In genomic region chr7:106099539-106099938, GRCh38 we compare ENCODE assay signal across 3 cellular contexts.
A peak's percentile ranks its signal among the peaks of the same experiment; 100 is the strongest.
TF ChIP-seq lines count a peak whose summit lies in the region.

No MANE protein-coding gene starts in this region.

TF ChIP-seq in liver, 16 proteins besides CTCF, POLR2A, EP300 and RAD21:
- TF ChIP-seq HNF4G (IDR thresholded peaks at IDR 0.05) (no peak), RXRA (IDR thresholded peaks at IDR 0.05) (no peak), YY1 (IDR thresholded peaks at IDR 0.05) (no peak), JUND (IDR thresholded peaks at IDR 0.05) (no peak), SP1 (IDR thresholded peaks at IDR 0.05) (no peak), TAF1 (conservative IDR thresholded peaks at IDR 0.05) (no peak), FOXA1 (IDR thresholded peaks at IDR 0.05) (no peak), ZBTB33 (IDR thresholded peaks at IDR 0.05) (no peak)
- TF ChIP-seq, protein P1, sequence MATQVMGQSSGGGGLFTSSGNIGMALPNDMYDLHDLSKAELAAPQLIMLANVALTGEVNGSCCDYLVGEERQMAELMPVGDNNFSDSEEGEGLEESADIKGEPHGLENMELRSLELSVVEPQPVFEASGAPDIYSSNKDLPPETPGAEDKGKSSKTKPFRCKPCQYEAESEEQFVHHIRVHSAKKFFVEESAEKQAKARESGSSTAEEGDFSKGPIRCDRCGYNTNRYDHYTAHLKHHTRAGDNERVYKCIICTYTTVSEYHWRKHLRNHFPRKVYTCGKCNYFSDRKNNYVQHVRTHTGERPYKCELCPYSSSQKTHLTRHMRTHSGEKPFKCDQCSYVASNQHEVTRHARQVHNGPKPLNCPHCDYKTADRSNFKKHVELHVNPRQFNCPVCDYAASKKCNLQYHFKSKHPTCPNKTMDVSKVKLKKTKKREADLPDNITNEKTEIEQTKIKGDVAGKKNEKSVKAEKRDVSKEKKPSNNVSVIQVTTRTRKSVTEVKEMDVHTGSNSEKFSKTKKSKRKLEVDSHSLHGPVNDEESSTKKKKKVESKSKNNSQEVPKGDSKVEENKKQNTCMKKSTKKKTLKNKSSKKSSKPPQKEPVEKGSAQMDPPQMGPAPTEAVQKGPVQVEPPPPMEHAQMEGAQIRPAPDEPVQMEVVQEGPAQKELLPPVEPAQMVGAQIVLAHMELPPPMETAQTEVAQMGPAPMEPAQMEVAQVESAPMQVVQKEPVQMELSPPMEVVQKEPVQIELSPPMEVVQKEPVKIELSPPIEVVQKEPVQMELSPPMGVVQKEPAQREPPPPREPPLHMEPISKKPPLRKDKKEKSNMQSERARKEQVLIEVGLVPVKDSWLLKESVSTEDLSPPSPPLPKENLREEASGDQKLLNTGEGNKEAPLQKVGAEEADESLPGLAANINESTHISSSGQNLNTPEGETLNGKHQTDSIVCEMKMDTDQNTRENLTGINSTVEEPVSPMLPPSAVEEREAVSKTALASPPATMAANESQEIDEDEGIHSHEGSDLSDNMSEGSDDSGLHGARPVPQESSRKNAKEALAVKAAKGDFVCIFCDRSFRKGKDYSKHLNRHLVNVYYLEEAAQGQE (IDR thresholded peaks at IDR 0.05), result no peak

TF ChIP-seq in HepG2, 621 proteins besides CTCF, POLR2A, EP300 and RAD21:
- TF ChIP-seq NFIC (IDR thresholded peaks at IDR 0.05; ENCODE audit: low read length), result no peak

TF ChIP-seq in K562, 482 proteins besides CTCF, POLR2A, EP300 and RAD21:
- no peak for TF ChIP-seq HNRNPH1 (optimal IDR thresholded peaks at IDR 0.05; ENCODE audit: low read depth, low read length)
- TF ChIP-seq MED1 (CRISPR knock-in tag; IDR thresholded peaks at IDR 0.05; ENCODE audit: borderline replicate concordance), result no peak
- no peak for TF ChIP-seq PREB (CRISPR knock-in tag; IDR thresholded peaks at IDR 0.05)
- TF ChIP-seq ATF3 (IDR thresholded peaks at IDR 0.05), result 0 out of 2 replicates have a peak, but pooled peaks have one; percentile 24
- TF ChIP-seq ATF3 (CRISPR knock-in tag; conservative IDR thresholded peaks at IDR 0.05), result no peak
- TF ChIP-seq EWSR1 (IDR thresholded peaks at IDR 0.05; ENCODE audit: borderline replicate concordance, low read depth, partially characterized antibody), result no peak
- TF ChIP-seq SIRT6 (IDR thresholded peaks at IDR 0.05; ENCODE audit: low read depth, low read length), result no peak
